1 cellular context compared by ENCODE assay signal in the genomic region with DNA sequence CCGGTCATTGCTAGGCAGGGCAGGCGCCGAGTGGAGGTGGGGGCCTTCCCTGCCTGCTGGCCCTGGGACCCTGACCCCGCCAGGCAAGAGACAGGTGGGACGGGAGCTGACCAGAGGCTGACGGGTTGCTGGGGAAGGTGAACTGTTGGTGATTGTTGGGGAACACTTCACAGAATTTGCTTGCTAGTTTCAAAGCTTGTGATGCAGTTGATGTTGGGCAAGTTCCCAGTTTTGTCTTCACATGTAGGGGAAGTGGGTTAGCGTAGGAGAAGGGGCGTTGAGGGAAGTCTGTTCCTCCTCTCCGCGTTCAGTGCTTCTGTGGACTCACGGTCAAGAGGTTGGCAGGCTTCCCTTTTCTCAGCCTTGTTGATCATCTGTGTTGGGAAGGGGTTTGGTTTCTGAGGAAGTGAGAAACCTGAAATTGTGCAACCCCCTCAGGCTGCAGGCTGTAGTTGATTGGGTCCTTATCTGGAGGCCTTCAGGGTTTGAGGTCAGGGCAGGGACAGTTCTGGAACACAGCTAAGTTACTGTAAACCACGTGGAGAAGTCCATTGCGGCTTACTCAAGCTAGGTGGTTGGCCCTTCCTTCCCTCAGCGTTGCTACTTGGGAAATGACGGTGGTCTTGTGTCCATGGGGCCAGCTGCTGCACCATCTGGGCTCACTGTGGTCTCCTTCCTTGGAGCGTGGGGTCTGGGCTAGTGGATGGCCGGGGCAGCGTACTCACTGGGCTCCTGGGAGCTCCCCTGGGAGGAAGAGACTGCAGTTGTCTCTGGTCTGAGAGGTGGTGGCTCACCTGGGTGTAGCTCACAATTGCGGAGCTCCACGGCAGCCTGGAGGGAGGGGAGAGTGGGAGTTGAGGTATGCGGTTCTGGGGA.
A peak's percentile ranks its signal among the peaks of the same experiment; 100 is the strongest.
TF ChIP-seq lines count a peak whose summit lies in the region.

No MANE protein-coding gene starts in this region.

TF ChIP-seq in HepG2, 621 proteins besides CTCF, POLR2A, EP300 and RAD21 (continued from another document and continues in another):
- TF ChIP-seq, protein P1, sequence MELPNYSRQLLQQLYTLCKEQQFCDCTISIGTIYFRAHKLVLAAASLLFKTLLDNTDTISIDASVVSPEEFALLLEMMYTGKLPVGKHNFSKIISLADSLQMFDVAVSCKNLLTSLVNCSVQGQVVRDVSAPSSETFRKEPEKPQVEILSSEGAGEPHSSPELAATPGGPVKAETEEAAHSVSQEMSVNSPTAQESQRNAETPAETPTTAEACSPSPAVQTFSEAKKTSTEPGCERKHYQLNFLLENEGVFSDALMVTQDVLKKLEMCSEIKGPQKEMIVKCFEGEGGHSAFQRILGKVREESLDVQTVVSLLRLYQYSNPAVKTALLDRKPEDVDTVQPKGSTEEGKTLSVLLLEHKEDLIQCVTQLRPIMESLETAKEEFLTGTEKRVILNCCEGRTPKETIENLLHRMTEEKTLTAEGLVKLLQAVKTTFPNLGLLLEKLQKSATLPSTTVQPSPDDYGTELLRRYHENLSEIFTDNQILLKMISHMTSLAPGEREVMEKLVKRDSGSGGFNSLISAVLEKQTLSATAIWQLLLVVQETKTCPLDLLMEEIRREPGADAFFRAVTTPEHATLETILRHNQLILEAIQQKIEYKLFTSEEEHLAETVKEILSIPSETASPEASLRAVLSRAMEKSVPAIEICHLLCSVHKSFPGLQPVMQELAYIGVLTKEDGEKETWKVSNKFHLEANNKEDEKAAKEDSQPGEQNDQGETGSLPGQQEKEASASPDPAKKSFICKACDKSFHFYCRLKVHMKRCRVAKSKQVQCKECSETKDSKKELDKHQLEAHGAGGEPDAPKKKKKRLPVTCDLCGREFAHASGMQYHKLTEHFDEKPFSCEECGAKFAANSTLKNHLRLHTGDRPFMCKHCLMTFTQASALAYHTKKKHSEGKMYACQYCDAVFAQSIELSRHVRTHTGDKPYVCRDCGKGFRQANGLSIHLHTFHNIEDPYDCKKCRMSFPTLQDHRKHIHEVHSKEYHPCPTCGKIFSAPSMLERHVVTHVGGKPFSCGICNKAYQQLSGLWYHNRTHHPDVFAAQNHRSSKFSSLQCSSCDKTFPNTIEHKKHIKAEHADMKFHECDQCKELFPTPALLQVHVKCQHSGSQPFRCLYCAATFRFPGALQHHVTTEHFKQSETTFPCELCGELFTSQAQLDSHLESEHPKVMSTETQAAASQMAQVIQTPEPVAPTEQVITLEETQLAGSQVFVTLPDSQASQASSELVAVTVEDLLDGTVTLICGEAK (IDR thresholded peaks at IDR 0.05) = no peak
- TF ChIP-seq, protein P1 (CRISPR knock-in tag; IDR thresholded peaks at IDR 0.05) = peak; percentile 52; the same call in 1 of the 2 replicates
- TF ChIP-seq KMT2B (CRISPR knock-in tag; IDR thresholded peaks at IDR 0.05) (peak; percentile 25; the same call in 1 of the 2 replicates), TMF1 (CRISPR knock-in tag; IDR thresholded peaks at IDR 0.05; ENCODE audit: low read depth) (no peak), MTF1 (CRISPR knock-in tag; IDR thresholded peaks at IDR 0.05) (no peak), ZKSCAN5 (CRISPR knock-in tag; IDR thresholded peaks at IDR 0.05) (no peak), HNF4G (IDR thresholded peaks at IDR 0.05; ENCODE audit: borderline replicate concordance, low read depth, low read length) (no peak), HNF4G (CRISPR knock-in tag; IDR thresholded peaks at IDR 0.05; ENCODE audit: borderline replicate concordance, low read depth) (no peak), ZNF598 (CRISPR knock-in tag; IDR thresholded peaks at IDR 0.05; ENCODE audit: borderline replicate concordance) (no peak), ZNF225 (CRISPR knock-in tag; IDR thresholded peaks at IDR 0.05) (0 out of 2 replicates have a peak, but pooled peaks have one; percentile 47), ADNP (CRISPR knock-in tag; IDR thresholded peaks at IDR 0.05) (no peak), PPARG (CRISPR knock-in tag; conservative IDR thresholded peaks at IDR 0.05) (0 out of 2 replicates have a peak, but pooled peaks have one; percentile 15), YEATS4 (CRISPR knock-in tag; IDR thresholded peaks at IDR 0.05; ENCODE audit: borderline replicate concordance) (no peak), ZNF703 (CRISPR knock-in tag; IDR thresholded peaks at IDR 0.05; ENCODE audit: borderline replicate concordance) (no peak), ONECUT2 (CRISPR knock-in tag; IDR thresholded peaks at IDR 0.05) (0 out of 2 replicates have a peak, but pooled peaks have one; percentile 34), MXD4 (CRISPR knock-in tag; IDR thresholded peaks at IDR 0.05) (peak; percentile 45; the same call in 1 of the 2 replicates), ZNF724P (CRISPR knock-in tag; IDR thresholded peaks at IDR 0.05; ENCODE audit: borderline replicate concordance) (0 out of 2 replicates have a peak, but pooled peaks have one; percentile 16), ZNF878 (CRISPR knock-in tag; IDR thresholded peaks at IDR 0.05) (no peak), HOXA3 (CRISPR knock-in tag; IDR thresholded peaks at IDR 0.05) (no peak), ZNF160 (CRISPR knock-in tag; IDR thresholded peaks at IDR 0.05) (no peak), RXRB (CRISPR knock-in tag; IDR thresholded peaks at IDR 0.05; ENCODE audit: borderline replicate concordance) (peak; percentile 51; the same call in 1 of the 2 replicates), DMAP1 (CRISPR knock-in tag; IDR thresholded peaks at IDR 0.05) (no peak), ZNF382 (CRISPR knock-in tag; IDR thresholded peaks at IDR 0.05; ENCODE audit: borderline replicate concordance) (no peak), CEBPG (CRISPR knock-in tag; IDR thresholded peaks at IDR 0.05) (peak; percentile 88), GATA4 (IDR thresholded peaks at IDR 0.05; ENCODE audit: borderline replicate concordance, low read depth) (0 out of 2 replicates have a peak, but pooled peaks have one; percentile 9), BRD4 (CRISPR knock-in tag; IDR thresholded peaks at IDR 0.05) (no peak), ZNF552 (CRISPR knock-in tag; IDR thresholded peaks at IDR 0.05; ENCODE audit: borderline replicate concordance) (no peak), ZNF451 (CRISPR knock-in tag; IDR thresholded peaks at IDR 0.05) (no peak), MED1 (CRISPR knock-in tag; IDR thresholded peaks at IDR 0.05) (0 out of 2 replicates have a peak, but pooled peaks have one; percentile 40), SALL2 (CRISPR knock-in tag; IDR thresholded peaks at IDR 0.05) (no peak), TBP (CRISPR knock-in tag; IDR thresholded peaks at IDR 0.05) (no peak), MEIS1 (CRISPR knock-in tag; IDR thresholded peaks at IDR 0.05; ENCODE audit: borderline replicate concordance) (no peak), KDM3A (CRISPR knock-in tag; IDR thresholded peaks at IDR 0.05; ENCODE audit: low read depth) (no peak), ZNF577 (CRISPR knock-in tag; IDR thresholded peaks at IDR 0.05; ENCODE audit: borderline replicate concordance, low read depth) (no peak), TP53 (CRISPR knock-in tag; conservative IDR thresholded peaks at IDR 0.05) (no peak)
- TF ChIP-seq, protein P2, sequence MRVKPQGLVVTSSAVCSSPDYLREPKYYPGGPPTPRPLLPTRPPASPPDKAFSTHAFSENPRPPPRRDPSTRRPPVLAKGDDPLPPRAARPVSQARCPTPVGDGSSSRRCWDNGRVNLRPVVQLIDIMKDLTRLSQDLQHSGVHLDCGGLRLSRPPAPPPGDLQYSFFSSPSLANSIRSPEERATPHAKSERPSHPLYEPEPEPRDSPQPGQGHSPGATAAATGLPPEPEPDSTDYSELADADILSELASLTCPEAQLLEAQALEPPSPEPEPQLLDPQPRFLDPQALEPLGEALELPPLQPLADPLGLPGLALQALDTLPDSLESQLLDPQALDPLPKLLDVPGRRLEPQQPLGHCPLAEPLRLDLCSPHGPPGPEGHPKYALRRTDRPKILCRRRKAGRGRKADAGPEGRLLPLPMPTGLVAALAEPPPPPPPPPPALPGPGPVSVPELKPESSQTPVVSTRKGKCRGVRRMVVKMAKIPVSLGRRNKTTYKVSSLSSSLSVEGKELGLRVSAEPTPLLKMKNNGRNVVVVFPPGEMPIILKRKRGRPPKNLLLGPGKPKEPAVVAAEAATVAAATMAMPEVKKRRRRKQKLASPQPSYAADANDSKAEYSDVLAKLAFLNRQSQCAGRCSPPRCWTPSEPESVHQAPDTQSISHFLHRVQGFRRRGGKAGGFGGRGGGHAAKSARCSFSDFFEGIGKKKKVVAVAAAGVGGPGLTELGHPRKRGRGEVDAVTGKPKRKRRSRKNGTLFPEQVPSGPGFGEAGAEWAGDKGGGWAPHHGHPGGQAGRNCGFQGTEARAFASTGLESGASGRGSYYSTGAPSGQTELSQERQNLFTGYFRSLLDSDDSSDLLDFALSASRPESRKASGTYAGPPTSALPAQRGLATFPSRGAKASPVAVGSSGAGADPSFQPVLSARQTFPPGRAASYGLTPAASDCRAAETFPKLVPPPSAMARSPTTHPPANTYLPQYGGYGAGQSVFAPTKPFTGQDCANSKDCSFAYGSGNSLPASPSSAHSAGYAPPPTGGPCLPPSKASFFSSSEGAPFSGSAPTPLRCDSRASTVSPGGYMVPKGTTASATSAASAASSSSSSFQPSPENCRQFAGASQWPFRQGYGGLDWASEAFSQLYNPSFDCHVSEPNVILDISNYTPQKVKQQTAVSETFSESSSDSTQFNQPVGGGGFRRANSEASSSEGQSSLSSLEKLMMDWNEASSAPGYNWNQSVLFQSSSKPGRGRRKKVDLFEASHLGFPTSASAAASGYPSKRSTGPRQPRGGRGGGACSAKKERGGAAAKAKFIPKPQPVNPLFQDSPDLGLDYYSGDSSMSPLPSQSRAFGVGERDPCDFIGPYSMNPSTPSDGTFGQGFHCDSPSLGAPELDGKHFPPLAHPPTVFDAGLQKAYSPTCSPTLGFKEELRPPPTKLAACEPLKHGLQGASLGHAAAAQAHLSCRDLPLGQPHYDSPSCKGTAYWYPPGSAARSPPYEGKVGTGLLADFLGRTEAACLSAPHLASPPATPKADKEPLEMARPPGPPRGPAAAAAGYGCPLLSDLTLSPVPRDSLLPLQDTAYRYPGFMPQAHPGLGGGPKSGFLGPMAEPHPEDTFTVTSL (CRISPR knock-in tag; IDR thresholded peaks at IDR 0.05; ENCODE audit: borderline replicate concordance) = no peak
- TF ChIP-seq, protein P3, sequence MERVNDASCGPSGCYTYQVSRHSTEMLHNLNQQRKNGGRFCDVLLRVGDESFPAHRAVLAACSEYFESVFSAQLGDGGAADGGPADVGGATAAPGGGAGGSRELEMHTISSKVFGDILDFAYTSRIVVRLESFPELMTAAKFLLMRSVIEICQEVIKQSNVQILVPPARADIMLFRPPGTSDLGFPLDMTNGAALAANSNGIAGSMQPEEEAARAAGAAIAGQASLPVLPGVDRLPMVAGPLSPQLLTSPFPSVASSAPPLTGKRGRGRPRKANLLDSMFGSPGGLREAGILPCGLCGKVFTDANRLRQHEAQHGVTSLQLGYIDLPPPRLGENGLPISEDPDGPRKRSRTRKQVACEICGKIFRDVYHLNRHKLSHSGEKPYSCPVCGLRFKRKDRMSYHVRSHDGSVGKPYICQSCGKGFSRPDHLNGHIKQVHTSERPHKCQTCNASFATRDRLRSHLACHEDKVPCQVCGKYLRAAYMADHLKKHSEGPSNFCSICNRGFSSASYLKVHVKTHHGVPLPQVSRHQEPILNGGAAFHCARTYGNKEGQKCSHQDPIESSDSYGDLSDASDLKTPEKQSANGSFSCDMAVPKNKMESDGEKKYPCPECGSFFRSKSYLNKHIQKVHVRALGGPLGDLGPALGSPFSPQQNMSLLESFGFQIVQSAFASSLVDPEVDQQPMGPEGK (CRISPR knock-in tag; IDR thresholded peaks at IDR 0.05) = peak; percentile 34
- TF ChIP-seq, protein P4, sequence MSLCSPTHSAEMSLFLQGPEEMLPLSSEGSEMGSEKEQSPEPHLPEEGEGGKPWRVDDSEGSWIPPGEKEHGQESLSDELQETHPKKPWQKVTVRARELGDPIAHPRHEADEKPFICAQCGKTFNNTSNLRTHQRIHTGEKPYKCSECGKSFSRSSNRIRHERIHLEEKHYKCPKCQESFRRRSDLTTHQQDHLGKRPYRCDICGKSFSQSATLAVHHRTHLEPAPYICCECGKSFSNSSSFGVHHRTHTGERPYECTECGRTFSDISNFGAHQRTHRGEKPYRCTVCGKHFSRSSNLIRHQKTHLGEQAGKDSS (CRISPR knock-in tag; IDR thresholded peaks at IDR 0.05; ENCODE audit: borderline replicate concordance, low read depth) = no peak
- TF ChIP-seq, protein P5, sequence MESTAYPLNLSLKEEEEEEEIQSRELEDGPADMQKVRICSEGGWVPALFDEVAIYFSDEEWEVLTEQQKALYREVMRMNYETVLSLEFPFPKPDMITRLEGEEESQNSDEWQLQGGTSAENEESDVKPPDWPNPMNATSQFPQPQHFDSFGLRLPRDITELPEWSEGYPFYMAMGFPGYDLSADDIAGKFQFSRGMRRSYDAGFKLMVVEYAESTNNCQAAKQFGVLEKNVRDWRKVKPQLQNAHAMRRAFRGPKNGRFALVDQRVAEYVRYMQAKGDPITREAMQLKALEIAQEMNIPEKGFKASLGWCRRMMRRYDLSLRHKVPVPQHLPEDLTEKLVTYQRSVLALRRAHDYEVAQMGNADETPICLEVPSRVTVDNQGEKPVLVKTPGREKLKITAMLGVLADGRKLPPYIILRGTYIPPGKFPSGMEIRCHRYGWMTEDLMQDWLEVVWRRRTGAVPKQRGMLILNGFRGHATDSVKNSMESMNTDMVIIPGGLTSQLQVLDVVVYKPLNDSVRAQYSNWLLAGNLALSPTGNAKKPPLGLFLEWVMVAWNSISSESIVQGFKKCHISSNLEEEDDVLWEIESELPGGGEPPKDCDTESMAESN (CRISPR knock-in tag; conservative IDR thresholded peaks at IDR 0.05) = 0 out of 2 replicates have a peak, but pooled peaks have one; percentile 47
